In the genomic region with DNA sequence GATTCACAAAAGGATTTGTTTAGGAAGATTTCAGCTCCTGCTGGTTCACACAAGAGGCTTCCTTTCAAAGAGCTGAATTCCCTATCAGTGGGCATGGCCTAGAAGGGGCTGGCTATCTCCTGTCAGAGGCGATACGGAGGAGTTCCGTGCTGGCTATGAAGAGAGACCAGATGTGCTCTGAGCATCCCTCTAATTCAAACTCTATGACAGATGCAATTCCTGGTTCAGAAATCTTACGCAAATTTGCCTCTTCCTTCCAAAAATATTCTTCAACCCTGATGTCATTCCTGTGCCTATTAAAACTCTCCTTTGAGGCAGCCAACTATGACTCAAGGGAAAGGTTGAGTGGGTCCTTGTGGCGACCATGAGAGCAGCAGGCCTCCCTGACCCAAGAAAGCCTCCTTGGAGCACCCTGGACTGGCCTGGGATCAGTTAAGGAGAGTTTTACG, we compare ENCODE assay signal across 1 cellular context.
TF ChIP-seq lines count a peak whose summit lies in the region.

No MANE protein-coding gene starts in this region.

TF ChIP-seq in GM23338, 12 proteins besides CTCF, POLR2A, EP300 and RAD21 (continued from another document):
- TF ChIP-seq, protein P1, sequence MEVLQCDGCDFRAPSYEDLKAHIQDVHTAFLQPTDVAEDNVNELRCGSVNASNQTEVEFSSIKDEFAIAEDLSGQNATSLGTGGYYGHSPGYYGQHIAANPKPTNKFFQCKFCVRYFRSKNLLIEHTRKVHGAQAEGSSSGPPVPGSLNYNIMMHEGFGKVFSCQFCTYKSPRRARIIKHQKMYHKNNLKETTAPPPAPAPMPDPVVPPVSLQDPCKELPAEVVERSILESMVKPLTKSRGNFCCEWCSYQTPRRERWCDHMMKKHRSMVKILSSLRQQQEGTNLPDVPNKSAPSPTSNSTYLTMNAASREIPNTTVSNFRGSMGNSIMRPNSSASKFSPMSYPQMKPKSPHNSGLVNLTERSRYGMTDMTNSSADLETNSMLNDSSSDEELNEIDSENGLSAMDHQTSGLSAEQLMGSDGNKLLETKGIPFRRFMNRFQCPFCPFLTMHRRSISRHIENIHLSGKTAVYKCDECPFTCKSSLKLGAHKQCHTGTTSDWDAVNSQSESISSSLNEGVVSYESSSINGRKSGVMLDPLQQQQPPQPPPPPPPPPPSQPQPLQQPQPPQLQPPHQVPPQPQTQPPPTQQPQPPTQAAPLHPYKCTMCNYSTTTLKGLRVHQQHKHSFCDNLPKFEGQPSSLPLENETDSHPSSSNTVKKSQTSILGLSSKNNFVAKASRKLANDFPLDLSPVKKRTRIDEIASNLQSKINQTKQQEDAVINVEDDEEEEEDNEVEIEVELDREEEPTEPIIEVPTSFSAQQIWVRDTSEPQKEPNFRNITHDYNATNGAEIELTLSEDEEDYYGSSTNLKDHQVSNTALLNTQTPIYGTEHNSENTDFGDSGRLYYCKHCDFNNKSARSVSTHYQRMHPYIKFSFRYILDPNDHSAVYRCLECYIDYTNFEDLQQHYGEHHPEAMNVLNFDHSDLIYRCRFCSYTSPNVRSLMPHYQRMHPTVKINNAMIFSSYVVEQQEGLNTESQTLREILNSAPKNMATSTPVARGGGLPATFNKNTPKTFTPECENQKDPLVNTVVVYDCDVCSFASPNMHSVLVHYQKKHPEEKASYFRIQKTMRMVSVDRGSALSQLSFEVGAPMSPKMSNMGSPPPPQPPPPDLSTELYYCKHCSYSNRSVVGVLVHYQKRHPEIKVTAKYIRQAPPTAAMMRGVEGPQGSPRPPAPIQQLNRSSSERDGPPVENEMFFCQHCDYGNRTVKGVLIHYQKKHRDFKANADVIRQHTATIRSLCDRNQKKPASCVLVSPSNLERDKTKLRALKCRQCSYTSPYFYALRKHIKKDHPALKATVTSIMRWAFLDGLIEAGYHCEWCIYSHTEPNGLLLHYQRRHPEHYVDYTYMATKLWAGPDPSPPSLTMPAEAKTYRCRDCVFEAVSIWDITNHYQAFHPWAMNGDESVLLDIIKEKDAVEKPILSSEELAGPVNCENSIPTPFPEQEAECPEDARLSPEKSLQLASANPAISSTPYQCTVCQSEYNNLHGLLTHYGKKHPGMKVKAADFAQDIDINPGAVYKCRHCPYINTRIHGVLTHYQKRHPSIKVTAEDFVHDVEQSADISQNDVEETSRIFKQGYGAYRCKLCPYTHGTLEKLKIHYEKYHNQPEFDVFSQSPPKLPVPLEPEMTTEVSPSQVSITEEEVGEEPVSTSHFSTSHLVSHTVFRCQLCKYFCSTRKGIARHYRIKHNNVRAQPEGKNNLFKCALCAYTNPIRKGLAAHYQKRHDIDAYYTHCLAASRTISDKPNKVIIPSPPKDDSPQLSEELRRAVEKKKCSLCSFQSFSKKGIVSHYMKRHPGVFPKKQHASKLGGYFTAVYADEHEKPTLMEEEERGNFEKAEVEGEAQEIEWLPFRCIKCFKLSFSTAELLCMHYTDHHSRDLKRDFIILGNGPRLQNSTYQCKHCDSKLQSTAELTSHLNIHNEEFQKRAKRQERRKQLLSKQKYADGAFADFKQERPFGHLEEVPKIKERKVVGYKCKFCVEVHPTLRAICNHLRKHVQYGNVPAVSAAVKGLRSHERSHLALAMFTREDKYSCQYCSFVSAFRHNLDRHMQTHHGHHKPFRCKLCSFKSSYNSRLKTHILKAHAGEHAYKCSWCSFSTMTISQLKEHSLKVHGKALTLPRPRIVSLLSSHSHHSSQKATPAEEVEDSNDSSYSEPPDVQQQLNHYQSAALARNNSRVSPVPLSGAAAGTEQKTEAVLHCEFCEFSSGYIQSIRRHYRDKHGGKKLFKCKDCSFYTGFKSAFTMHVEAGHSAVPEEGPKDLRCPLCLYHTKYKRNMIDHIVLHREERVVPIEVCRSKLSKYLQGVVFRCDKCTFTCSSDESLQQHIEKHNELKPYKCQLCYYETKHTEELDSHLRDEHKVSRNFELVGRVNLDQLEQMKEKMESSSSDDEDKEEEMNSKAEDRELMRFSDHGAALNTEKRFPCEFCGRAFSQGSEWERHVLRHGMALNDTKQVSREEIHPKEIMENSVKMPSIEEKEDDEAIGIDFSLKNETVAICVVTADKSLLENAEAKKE (CRISPR knock-in tag; IDR thresholded peaks at IDR 0.05), result no peak
- TF ChIP-seq, protein P2, sequence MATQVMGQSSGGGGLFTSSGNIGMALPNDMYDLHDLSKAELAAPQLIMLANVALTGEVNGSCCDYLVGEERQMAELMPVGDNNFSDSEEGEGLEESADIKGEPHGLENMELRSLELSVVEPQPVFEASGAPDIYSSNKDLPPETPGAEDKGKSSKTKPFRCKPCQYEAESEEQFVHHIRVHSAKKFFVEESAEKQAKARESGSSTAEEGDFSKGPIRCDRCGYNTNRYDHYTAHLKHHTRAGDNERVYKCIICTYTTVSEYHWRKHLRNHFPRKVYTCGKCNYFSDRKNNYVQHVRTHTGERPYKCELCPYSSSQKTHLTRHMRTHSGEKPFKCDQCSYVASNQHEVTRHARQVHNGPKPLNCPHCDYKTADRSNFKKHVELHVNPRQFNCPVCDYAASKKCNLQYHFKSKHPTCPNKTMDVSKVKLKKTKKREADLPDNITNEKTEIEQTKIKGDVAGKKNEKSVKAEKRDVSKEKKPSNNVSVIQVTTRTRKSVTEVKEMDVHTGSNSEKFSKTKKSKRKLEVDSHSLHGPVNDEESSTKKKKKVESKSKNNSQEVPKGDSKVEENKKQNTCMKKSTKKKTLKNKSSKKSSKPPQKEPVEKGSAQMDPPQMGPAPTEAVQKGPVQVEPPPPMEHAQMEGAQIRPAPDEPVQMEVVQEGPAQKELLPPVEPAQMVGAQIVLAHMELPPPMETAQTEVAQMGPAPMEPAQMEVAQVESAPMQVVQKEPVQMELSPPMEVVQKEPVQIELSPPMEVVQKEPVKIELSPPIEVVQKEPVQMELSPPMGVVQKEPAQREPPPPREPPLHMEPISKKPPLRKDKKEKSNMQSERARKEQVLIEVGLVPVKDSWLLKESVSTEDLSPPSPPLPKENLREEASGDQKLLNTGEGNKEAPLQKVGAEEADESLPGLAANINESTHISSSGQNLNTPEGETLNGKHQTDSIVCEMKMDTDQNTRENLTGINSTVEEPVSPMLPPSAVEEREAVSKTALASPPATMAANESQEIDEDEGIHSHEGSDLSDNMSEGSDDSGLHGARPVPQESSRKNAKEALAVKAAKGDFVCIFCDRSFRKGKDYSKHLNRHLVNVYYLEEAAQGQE (IDR thresholded peaks at IDR 0.05; ENCODE audit: unreplicated experiment), result no peak
- TF ChIP-seq CREB1 (CRISPR knock-in tag; IDR thresholded peaks at IDR 0.05; ENCODE audit: low read depth) (no peak), ZNF331 (CRISPR knock-in tag; IDR thresholded peaks at IDR 0.05; ENCODE audit: low read depth) (no peak), JUNB (IDR thresholded peaks at IDR 0.05; ENCODE audit: unreplicated experiment) (no peak), NANOG (IDR thresholded peaks at IDR 0.05; ENCODE audit: borderline replicate concordance) (no peak), ZNF114 (CRISPR knock-in tag; IDR thresholded peaks at IDR 0.05) (no peak)
